24 cellular contexts compared by ENCODE assay signal in the genomic region with DNA sequence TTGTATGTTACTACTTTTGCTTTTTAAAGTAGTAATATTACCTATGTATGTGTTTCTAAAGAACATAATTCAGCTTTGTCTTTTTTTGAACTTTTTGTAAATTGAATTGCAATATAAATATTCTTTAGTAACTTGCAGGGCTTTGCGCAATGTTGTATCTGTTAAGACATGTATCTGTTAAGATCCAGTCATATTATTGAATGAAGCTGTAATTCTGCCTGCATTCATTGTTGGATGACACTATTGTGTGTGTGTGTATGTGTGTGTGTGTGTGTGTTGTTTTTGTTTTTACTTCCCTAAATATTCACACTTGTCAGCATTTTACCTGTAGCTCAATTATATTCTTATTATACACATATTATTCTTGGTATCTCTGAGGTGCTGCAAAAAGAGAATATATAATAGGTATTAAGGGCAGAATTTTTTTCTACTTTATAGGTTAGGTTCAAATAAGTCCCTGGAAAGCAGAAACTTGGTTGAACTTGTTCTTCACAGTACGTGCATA.
"Had no signal": no experiment of that assay in that cellular context is flagged by ENCODE, and none has a peak within 500 bp of the region (broad histone marks: within the 10 kb centered on the region; RNA-seq: fewer than 3 reads in every experiment).

No MANE protein-coding gene starts in this region.

- H3K9ac ChIP-seq: KMS-11, SK-N-SH had no signal

- ATAC-seq: Panc1, PC-3 had no signal

- H3K4me2 ChIP-seq: KMS-11, SK-N-SH had no signal

- FAIRE-seq: HTR-8/SVneo had no signal

- H3K27ac ChIP-seq: HL-60, KMS-11, RWPE1 had no signal

- DNase-seq: Kasumi-1; MV-4-11; NCI-H1048; NCI-H1105; NCI-H1417; NCI-H1436 treated with DMSO at 0.1 percent for 48 hours; NCI-H1694; NCI-H187 treated with DMSO at 0.1 percent for 48 hours; NCI-H2029 treated with DMSO at 0.1 percent for 48 hours; NCI-H2171 treated with DMSO at 0.1 percent for 48 hours; NCI-H345; NCI-H446 treated with DMSO at 0.1 percent for 48 hours; NCI-H510A treated with DMSO at 0.1 percent for 48 hours; NCI-H526; NK-92 treated with Interleukin-12 subunit alpha and Interleukin-12 subunit beta, amount 100 ng/mL, for 24 hours; PC-3; SHP77; SK-N-SH; SW 1271 had no signal

- H3K9me3 ChIP-seq: SK-N-SH had no signal
